2 cellular contexts compared by ENCODE assay signal in genomic region chr17:20189979-20190378, GRCh38.
TF ChIP-seq lines count a peak whose summit lies in the region.

No MANE protein-coding gene starts in this region.

TF ChIP-seq in HEK293, 187 proteins besides CTCF, POLR2A, EP300 and RAD21 (continued from another document):
- TF ChIP-seq, protein P1, sequence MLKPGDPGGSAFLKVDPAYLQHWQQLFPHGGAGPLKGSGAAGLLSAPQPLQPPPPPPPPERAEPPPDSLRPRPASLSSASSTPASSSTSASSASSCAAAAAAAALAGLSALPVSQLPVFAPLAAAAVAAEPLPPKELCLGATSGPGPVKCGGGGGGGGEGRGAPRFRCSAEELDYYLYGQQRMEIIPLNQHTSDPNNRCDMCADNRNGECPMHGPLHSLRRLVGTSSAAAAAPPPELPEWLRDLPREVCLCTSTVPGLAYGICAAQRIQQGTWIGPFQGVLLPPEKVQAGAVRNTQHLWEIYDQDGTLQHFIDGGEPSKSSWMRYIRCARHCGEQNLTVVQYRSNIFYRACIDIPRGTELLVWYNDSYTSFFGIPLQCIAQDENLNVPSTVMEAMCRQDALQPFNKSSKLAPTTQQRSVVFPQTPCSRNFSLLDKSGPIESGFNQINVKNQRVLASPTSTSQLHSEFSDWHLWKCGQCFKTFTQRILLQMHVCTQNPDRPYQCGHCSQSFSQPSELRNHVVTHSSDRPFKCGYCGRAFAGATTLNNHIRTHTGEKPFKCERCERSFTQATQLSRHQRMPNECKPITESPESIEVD (tag by site-specific recombination; IDR thresholded peaks at IDR 0.05) = 0 out of 2 replicates have a peak, but pooled peaks have one; percentile 30

TF ChIP-seq in WTC11, 78 proteins besides CTCF, POLR2A, EP300 and RAD21 (continued from another document):
- TF ChIP-seq, protein P2, sequence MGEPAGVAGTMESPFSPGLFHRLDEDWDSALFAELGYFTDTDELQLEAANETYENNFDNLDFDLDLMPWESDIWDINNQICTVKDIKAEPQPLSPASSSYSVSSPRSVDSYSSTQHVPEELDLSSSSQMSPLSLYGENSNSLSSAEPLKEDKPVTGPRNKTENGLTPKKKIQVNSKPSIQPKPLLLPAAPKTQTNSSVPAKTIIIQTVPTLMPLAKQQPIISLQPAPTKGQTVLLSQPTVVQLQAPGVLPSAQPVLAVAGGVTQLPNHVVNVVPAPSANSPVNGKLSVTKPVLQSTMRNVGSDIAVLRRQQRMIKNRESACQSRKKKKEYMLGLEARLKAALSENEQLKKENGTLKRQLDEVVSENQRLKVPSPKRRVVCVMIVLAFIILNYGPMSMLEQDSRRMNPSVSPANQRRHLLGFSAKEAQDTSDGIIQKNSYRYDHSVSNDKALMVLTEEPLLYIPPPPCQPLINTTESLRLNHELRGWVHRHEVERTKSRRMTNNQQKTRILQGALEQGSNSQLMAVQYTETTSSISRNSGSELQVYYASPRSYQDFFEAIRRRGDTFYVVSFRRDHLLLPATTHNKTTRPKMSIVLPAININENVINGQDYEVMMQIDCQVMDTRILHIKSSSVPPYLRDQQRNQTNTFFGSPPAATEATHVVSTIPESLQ (CRISPR knock-in tag; IDR thresholded peaks at IDR 0.05) = no peak
- no peak for TF ChIP-seq MAX (CRISPR knock-in tag; IDR thresholded peaks at IDR 0.05)
- no peak for TF ChIP-seq SMAD3 (CRISPR knock-in tag; IDR thresholded peaks at IDR 0.05; ENCODE audit: borderline replicate concordance)
